In the genomic region with DNA sequence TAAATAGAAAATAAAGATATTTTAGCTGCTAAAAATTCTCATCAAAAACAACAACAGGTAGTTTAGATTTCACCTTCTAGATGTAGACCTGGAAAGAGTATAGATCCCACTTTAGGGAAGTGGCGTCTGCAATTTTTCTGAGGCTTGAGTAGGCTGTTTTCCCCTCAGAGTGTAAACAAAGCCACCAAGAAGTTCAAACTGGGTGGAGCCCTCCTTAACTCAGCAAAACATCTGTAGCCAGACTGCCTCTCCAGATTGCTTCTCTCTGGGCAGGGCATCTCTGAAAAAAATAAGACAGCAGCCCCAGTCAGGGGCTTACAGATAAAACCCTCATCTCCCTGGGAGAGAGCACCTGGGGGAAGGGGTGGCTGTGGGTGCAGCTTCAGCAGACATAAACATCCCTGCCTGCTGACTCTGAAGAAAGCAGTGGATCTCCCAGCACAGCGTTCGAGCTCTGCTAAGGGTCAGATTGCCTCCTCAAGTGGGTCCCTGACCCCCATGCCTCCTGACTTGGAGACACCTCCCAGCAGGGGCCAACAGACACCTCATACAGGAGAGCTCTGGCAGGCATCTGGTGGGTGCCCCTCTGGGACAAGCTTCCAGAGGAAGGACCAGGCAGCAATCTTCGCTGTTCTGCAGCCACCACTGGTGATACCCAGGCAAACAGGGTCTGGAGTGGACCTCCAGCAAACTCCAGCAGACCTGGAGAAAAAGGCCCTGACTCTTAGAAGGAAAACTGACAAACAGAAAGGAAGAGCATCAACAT, we compare ENCODE assay signal across 31 cellular contexts.
"Had no signal": no experiment of that assay in that cellular context is flagged by ENCODE, and none has a peak within 500 bp of the region (broad histone marks: within the 10 kb centered on the region; RNA-seq: fewer than 3 reads in every experiment).

No MANE protein-coding gene starts in this region.

- H3K27me3 ChIP-seq: SJCRH30 had no signal

- H3K36me3 ChIP-seq: SJCRH30, WERI-Rb-1 had no signal

- H3K4me3 ChIP-seq: SJCRH30, SK-N-MC had no signal

- H3K27ac Mint-ChIP-seq: activated CD4-positive, alpha-beta memory T cell treated with anti-CD3 and anti-CD28 coated beads, Interleukin-2, amount 10 ng/mL, durations not matched to agents 7 days and 5 days; activated CD8-positive, alpha-beta memory T cell treated with anti-CD3 and anti-CD28 coated beads, Interleukin-2, amount 10 ng/mL, durations not matched to agents 7 days and 5 days; activated naive CD4-positive, alpha-beta T cell treated with anti-CD3 and anti-CD28 coated beads, Interleukin-2, amount 10 ng/mL, durations not matched to agents 7 days and 5 days; activated naive CD8-positive, alpha-beta T cell; activated naive CD8-positive, alpha-beta T cell treated with anti-CD3 and anti-CD28 coated beads, Interleukin-2, amount 50 U/mL, for 24 hours; brain had no signal

- H3K9me3 ChIP-seq: SJCRH30 had no signal

- H3K27me3 Mint-ChIP-seq: activated CD4-positive, alpha-beta memory T cell treated with anti-CD3 and anti-CD28 coated beads, Interleukin-2, amount 10 ng/mL, durations not matched to agents 7 days and 5 days; activated CD8-positive, alpha-beta memory T cell treated with anti-CD3 and anti-CD28 coated beads, Interleukin-2, amount 10 ng/mL, durations not matched to agents 7 days and 5 days; activated naive CD4-positive, alpha-beta T cell treated with anti-CD3 and anti-CD28 coated beads, Interleukin-2, amount 10 ng/mL, durations not matched to agents 7 days and 5 days; activated naive CD8-positive, alpha-beta T cell; activated naive CD8-positive, alpha-beta T cell treated with anti-CD3 and anti-CD28 coated beads, Interleukin-2, amount 50 U/mL, for 24 hours had no signal

- H3K4me3 Mint-ChIP-seq: activated CD4-positive, alpha-beta memory T cell treated with anti-CD3 and anti-CD28 coated beads, Interleukin-2, amount 10 ng/mL, durations not matched to agents 7 days and 5 days; activated CD8-positive, alpha-beta memory T cell treated with anti-CD3 and anti-CD28 coated beads, Interleukin-2, amount 10 ng/mL, durations not matched to agents 7 days and 5 days; activated naive CD4-positive, alpha-beta T cell treated with anti-CD3 and anti-CD28 coated beads, Interleukin-2, amount 10 ng/mL, durations not matched to agents 7 days and 5 days; activated naive CD8-positive, alpha-beta T cell; activated naive CD8-positive, alpha-beta T cell treated with anti-CD3 and anti-CD28 coated beads, Interleukin-2, amount 50 U/mL, for 24 hours; brain had no signal

- H3K4me1 Mint-ChIP-seq: activated CD4-positive, alpha-beta memory T cell treated with anti-CD3 and anti-CD28 coated beads, Interleukin-2, amount 10 ng/mL, durations not matched to agents 7 days and 5 days; activated CD8-positive, alpha-beta memory T cell treated with anti-CD3 and anti-CD28 coated beads, Interleukin-2, amount 10 ng/mL, durations not matched to agents 7 days and 5 days; activated naive CD4-positive, alpha-beta T cell treated with anti-CD3 and anti-CD28 coated beads, Interleukin-2, amount 10 ng/mL, durations not matched to agents 7 days and 5 days; activated naive CD8-positive, alpha-beta T cell treated with anti-CD3 and anti-CD28 coated beads, Interleukin-2, amount 50 U/mL, for 24 hours; brain had no signal

- H3K27ac ChIP-seq: SJCRH30, SK-N-MC, WERI-Rb-1 had no signal

- ATAC-seq: activated CD8-positive, alpha-beta memory T cell treated with anti-CD3 and anti-CD28 coated beads, Interleukin-2, amount 10 ng/mL, durations not matched to agents 7 days and 5 days; activated naive CD8-positive, alpha-beta T cell treated with anti-CD3 and anti-CD28 coated beads, Interleukin-2, amount 50 U/mL, for 24 hours had no signal

- DNase-seq: activated CD4-positive, alpha-beta memory T cell treated with anti-CD3 and anti-CD28 coated beads, Interleukin-2, amount 10 ng/mL, durations not matched to agents 7 days and 5 days; activated CD4-positive, alpha-beta T cell treated with anti-CD3 and anti-CD28 coated beads for 1 hour; activated CD4-positive, alpha-beta T cell treated with anti-CD3 and anti-CD28 coated beads for 48 hours; activated CD4-positive, CD25-positive, alpha-beta regulatory T cell; activated CD8-positive, alpha-beta memory T cell treated with anti-CD3 and anti-CD28 coated beads for 24 hours; activated CD8-positive, alpha-beta memory T cell treated with anti-CD3 and anti-CD28 coated beads, Interleukin-2, amount 10 ng/mL, durations not matched to agents 7 days and 5 days; activated CD8-positive, alpha-beta memory T cell treated with anti-CD3 and anti-CD28 coated beads, Interleukin-2, amount 50 U/mL, for 48 hours; activated effector memory CD4-positive, alpha-beta T cell treated with Interleukin-2 at 50 U/mL for 16 hours; activated naive CD4-positive, alpha-beta T cell treated with anti-CD3 and anti-CD28 coated beads, Interleukin-2, amount 10 ng/mL, durations not matched to agents 7 days and 5 days; activated naive CD8-positive, alpha-beta T cell treated with anti-CD3 and anti-CD28 coated beads, Interleukin-2, amount 50 U/mL, for 24 hours; activated T-cell treated with anti-CD3 and anti-CD28 coated beads, Interleukin-2, amount 50 U/mL, for 48 hours; anterior cingulate cortex; central memory CD4-positive, alpha-beta T cell; NCI-H1092 treated with DMSO at 0.1 percent for 48 hours; NCI-H1417; NCI-H146; NCI-H187; NCI-H2029 treated with DMSO at 0.1 percent for 48 hours; NCI-H2107; NCI-H2171; NCI-H510A; NCI-H526; NCI-H748 treated with DMSO at 0.1 percent for 48 hours; NK-92 treated with Interleukin-12 subunit alpha and Interleukin-12 subunit beta, amount 100 ng/mL, for 24 hours; SHP77; SJCRH30; T1000; WERI-Rb-1 had no signal

- H3K36me3 Mint-ChIP-seq: activated CD8-positive, alpha-beta memory T cell treated with anti-CD3 and anti-CD28 coated beads, Interleukin-2, amount 10 ng/mL, durations not matched to agents 7 days and 5 days; activated naive CD4-positive, alpha-beta T cell treated with anti-CD3 and anti-CD28 coated beads, Interleukin-2, amount 10 ng/mL, durations not matched to agents 7 days and 5 days; activated naive CD8-positive, alpha-beta T cell had no signal
